ENCODE assay signal across 1 cellular context in the genomic region with DNA sequence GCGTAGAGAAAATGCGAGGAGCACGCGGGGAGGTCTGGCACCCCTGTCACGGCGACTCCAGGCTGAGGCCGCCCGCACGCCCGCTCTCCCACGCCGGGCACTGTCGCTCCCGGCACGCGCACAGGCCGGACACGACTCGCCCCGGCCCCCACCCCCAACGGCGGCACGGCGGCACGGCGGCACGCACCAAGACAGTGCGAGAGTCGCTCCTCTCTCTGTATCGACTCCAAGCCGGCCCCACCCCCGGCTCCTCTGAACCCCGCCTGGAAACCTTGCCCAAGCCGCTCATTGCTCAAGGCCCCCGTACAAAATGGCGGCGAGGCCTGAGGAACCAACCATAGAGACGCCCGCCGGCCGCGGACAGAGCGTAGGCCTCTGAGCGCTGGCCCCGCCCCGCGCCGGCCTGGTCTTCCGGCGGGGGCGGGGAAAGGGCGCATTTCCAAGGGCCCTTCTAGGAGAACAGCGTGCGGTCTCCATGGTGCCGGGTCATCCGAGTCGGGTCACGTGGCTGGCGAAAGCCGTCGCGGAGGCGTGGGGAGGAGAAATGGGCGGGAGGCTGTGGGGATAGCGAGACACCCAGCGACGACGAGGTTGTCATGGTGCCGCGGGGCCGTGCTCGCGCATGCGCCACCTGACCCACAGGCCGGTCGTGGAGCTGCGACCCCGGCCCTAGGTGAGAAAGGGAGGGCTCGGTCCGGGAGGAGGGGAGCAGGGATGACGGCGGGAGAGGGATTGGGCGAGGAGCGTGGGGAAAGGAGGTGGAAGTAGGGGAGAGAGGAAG.
A peak's percentile ranks its signal among the peaks of the same experiment; 100 is the strongest.
TF ChIP-seq lines count a peak whose summit lies in the region.

A gene with protein sequence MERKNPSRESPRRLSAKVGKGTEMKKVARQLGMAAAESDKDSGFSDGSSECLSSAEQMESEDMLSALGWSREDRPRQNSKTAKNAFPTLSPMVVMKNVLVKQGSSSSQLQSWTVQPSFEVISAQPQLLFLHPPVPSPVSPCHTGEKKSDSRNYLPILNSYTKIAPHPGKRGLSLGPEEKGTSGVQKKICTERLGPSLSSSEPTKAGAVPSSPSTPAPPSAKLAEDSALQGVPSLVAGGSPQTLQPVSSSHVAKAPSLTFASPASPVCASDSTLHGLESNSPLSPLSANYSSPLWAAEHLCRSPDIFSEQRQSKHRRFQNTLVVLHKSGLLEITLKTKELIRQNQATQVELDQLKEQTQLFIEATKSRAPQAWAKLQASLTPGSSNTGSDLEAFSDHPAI (plus strand): TSS at position 570 of the 781 bp plus-strand sequence. CDS start 7,451 bp downstream, outside the sequence.

TF ChIP-seq in K562, 482 proteins besides CTCF, POLR2A, EP300 and RAD21 (continued from another document and continues in another):
- TF ChIP-seq, protein P1, sequence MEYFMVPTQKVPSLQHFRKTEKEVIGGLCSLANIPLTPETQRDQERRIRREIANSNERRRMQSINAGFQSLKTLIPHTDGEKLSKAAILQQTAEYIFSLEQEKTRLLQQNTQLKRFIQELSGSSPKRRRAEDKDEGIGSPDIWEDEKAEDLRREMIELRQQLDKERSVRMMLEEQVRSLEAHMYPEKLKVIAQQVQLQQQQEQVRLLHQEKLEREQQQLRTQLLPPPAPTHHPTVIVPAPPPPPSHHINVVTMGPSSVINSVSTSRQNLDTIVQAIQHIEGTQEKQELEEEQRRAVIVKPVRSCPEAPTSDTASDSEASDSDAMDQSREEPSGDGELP (CRISPR knock-in tag; IDR thresholded peaks at IDR 0.05; ENCODE audit: borderline replicate concordance): peak; percentile 83
- peak; percentile 98 for TF ChIP-seq ZFX (CRISPR knock-in tag; IDR thresholded peaks at IDR 0.05)
- TF ChIP-seq, protein P2, sequence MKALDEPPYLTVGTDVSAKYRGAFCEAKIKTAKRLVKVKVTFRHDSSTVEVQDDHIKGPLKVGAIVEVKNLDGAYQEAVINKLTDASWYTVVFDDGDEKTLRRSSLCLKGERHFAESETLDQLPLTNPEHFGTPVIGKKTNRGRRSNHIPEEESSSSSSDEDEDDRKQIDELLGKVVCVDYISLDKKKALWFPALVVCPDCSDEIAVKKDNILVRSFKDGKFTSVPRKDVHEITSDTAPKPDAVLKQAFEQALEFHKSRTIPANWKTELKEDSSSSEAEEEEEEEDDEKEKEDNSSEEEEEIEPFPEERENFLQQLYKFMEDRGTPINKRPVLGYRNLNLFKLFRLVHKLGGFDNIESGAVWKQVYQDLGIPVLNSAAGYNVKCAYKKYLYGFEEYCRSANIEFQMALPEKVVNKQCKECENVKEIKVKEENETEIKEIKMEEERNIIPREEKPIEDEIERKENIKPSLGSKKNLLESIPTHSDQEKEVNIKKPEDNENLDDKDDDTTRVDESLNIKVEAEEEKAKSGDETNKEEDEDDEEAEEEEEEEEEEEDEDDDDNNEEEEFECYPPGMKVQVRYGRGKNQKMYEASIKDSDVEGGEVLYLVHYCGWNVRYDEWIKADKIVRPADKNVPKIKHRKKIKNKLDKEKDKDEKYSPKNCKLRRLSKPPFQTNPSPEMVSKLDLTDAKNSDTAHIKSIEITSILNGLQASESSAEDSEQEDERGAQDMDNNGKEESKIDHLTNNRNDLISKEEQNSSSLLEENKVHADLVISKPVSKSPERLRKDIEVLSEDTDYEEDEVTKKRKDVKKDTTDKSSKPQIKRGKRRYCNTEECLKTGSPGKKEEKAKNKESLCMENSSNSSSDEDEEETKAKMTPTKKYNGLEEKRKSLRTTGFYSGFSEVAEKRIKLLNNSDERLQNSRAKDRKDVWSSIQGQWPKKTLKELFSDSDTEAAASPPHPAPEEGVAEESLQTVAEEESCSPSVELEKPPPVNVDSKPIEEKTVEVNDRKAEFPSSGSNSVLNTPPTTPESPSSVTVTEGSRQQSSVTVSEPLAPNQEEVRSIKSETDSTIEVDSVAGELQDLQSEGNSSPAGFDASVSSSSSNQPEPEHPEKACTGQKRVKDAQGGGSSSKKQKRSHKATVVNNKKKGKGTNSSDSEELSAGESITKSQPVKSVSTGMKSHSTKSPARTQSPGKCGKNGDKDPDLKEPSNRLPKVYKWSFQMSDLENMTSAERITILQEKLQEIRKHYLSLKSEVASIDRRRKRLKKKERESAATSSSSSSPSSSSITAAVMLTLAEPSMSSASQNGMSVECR (CRISPR knock-in tag; IDR thresholded peaks at IDR 0.05): peak; percentile 64; the same call in 1 of the 2 replicates
- TF ChIP-seq POLR2G (IDR thresholded peaks at IDR 0.05; ENCODE audit: low read depth, low read length): peak; percentile 92
- TF ChIP-seq ZFP30 (CRISPR knock-in tag; IDR thresholded peaks at IDR 0.05; ENCODE audit: borderline replicate concordance): no peak
- TF ChIP-seq, protein P3, sequence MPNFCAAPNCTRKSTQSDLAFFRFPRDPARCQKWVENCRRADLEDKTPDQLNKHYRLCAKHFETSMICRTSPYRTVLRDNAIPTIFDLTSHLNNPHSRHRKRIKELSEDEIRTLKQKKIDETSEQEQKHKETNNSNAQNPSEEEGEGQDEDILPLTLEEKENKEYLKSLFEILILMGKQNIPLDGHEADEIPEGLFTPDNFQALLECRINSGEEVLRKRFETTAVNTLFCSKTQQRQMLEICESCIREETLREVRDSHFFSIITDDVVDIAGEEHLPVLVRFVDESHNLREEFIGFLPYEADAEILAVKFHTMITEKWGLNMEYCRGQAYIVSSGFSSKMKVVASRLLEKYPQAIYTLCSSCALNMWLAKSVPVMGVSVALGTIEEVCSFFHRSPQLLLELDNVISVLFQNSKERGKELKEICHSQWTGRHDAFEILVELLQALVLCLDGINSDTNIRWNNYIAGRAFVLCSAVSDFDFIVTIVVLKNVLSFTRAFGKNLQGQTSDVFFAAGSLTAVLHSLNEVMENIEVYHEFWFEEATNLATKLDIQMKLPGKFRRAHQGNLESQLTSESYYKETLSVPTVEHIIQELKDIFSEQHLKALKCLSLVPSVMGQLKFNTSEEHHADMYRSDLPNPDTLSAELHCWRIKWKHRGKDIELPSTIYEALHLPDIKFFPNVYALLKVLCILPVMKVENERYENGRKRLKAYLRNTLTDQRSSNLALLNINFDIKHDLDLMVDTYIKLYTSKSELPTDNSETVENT (CRISPR knock-in tag; IDR thresholded peaks at IDR 0.05): peak; percentile 96
- TF ChIP-seq KDM2B (CRISPR knock-in tag; IDR thresholded peaks at IDR 0.05): no peak
- peak; percentile 37; the same call in 1 of the 2 replicates for TF ChIP-seq BCOR (IDR thresholded peaks at IDR 0.05)
- TF ChIP-seq NR2C2 (CRISPR knock-in tag; IDR thresholded peaks at IDR 0.05): 0 out of 2 replicates have a peak, but pooled peaks have one; percentile 24
- peak; percentile 84 for TF ChIP-seq NR2C2 (tag; IDR thresholded peaks at IDR 0.05)
- no peak; the same call in 1 of the 2 replicates for TF ChIP-seq TEAD4 (IDR thresholded peaks at IDR 0.05; ENCODE audit: low read length)
- TF ChIP-seq TEAD4 (CRISPR knock-in tag; IDR thresholded peaks at IDR 0.05; ENCODE audit: borderline replicate concordance): 0 out of 2 replicates have a peak, but pooled peaks have one; percentile 69
- no peak for TF ChIP-seq CHCHD3 (CRISPR knock-in tag; IDR thresholded peaks at IDR 0.05)
- no peak for TF ChIP-seq KLF16 (IDR thresholded peaks at IDR 0.05)
- peak; percentile 22; the same call in 1 of the 2 replicates for TF ChIP-seq ZBTB17 (CRISPR knock-in tag; IDR thresholded peaks at IDR 0.05)
- TF ChIP-seq ESRRA (IDR thresholded peaks at IDR 0.05; ENCODE audit: borderline replicate concordance, low read depth): peak; percentile 53; the same call in 1 of the 2 replicates
- TF ChIP-seq PURB (CRISPR knock-in tag; IDR thresholded peaks at IDR 0.05; ENCODE audit: low read depth): no peak
- TF ChIP-seq BHLHE40 (IDR thresholded peaks at IDR 0.05; ENCODE audit: low read length): peak; percentile 73
- TF ChIP-seq, protein P4, sequence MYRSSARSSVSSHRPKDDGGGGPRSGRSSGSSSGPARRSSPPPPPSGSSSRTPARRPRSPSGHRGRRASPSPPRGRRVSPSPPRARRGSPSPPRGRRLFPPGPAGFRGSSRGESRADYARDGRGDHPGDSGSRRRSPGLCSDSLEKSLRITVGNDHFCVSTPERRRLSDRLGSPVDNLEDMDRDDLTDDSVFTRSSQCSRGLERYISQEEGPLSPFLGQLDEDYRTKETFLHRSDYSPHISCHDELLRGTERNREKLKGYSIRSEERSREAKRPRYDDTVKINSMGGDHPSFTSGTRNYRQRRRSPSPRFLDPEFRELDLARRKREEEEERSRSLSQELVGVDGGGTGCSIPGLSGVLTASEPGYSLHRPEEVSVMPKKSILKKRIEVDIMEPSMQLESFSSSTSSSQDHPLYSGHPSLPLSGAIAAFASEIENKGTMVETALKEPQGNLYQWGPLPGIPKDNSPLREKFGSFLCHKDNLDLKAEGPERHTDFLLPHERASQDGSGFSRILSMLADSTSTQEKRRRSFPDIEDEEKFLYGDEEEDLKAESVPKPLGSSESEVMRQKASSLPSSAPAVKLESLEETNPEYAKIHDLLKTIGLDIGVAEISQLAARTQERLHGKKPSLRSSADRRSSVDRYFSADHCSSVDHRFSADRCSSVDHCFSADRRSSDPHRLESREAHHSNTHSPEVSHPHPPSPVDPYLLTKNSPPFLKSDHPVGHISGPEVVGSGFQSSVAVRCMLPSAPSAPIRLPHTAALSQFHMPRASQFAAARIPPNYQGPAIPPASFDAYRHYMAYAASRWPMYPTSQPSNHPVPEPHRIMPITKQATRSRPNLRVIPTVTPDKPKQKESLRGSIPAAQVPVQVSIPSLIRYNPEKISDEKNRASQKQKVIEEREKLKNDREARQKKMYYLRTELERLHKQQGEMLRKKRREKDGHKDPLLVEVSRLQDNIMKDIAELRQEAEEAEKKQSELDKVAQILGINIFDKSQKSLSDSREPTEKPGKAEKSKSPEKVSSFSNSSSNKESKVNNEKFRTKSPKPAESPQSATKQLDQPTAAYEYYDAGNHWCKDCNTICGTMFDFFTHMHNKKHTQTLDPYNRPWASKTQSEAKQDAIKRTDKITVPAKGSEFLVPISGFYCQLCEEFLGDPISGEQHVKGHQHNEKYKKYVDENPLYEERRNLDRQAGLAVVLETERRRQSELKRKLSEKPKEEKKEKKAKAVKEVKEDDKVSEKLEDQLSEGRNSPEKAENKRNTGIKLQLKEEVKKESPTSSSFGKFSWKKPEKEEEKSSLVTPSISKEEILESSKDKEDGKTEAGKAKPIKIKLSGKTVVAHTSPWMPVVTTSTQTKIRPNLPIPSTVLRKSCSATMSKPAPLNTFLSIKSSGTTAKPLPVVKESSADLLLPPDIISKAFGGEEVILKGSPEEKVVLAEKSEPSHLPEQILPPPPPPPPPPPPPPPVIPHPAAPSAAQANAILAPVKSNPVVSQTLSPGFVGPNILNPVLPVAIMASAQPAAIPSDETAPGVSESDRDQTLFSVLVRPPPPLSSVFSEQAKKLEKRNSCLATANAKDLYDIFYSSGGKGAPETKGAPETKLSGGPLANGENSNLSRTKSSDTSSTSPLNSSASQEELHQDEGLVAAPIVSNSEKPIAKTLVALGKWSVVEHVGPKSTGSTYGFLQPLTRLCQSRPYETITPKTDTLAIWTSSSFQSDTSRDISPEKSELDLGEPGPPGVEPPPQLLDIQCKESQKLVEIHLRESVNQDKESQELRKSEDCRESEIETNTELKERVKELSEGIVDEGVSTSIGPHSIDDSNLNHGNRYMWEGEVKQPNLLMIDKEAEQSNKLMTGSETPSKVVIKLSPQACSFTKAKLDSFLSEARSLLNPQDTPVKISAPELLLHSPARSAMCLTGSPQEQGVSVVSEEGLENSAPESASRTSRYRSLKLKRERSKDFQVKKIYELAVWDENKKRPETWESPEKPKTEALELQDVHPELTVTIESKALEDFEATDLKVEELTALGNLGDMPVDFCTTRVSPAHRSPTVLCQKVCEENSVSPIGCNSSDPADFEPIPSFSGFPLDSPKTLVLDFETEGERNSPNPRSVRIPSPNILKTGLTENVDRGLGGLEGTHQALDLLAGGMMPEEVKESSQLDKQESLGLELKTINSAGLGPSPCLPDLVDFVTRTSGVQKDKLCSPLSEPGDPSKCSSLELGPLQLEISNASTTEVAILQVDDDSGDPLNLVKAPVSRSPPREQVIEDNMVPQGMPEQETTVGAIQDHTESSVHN (IDR thresholded peaks at IDR 0.05; ENCODE audit: borderline replicate concordance in 1 of 2, low read depth in 1 of 2): no peak
- peak; percentile 52 for TF ChIP-seq POU5F1 (IDR thresholded peaks at IDR 0.05; ENCODE audit: borderline replicate concordance, low read depth, low read length, partially characterized antibody)
- peak; percentile 65; the same call in 1 of the 2 replicates for TF ChIP-seq BMI1 (IDR thresholded peaks at IDR 0.05; ENCODE audit: low read length)
- peak; percentile 97 to 98 for TF ChIP-seq NRF1 (conservative IDR thresholded peaks at IDR 0.05 in 1 of 2, IDR thresholded peaks at IDR 0.05 in 1 of 2)
- TF ChIP-seq SIN3A (IDR thresholded peaks at IDR 0.05; ENCODE audit: borderline replicate concordance in 2 of 2, control insufficient read depth in 1 of 2, low read depth in 2 of 2, low read length in 2 of 2): peak; percentile 43 to 57; a peak in 2 of 4 replicates
- no peak for TF ChIP-seq SRSF9 (IDR thresholded peaks at IDR 0.05; ENCODE audit: borderline replicate concordance, low read depth, low read length)
- TF ChIP-seq, protein P5, sequence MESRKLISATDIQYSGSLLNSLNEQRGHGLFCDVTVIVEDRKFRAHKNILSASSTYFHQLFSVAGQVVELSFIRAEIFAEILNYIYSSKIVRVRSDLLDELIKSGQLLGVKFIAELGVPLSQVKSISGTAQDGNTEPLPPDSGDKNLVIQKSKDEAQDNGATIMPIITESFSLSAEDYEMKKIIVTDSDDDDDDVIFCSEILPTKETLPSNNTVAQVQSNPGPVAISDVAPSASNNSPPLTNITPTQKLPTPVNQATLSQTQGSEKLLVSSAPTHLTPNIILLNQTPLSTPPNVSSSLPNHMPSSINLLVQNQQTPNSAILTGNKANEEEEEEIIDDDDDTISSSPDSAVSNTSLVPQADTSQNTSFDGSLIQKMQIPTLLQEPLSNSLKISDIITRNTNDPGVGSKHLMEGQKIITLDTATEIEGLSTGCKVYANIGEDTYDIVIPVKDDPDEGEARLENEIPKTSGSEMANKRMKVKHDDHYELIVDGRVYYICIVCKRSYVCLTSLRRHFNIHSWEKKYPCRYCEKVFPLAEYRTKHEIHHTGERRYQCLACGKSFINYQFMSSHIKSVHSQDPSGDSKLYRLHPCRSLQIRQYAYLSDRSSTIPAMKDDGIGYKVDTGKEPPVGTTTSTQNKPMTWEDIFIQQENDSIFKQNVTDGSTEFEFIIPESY (CRISPR knock-in tag; IDR thresholded peaks at IDR 0.05): no peak
- TF ChIP-seq, protein P6, sequence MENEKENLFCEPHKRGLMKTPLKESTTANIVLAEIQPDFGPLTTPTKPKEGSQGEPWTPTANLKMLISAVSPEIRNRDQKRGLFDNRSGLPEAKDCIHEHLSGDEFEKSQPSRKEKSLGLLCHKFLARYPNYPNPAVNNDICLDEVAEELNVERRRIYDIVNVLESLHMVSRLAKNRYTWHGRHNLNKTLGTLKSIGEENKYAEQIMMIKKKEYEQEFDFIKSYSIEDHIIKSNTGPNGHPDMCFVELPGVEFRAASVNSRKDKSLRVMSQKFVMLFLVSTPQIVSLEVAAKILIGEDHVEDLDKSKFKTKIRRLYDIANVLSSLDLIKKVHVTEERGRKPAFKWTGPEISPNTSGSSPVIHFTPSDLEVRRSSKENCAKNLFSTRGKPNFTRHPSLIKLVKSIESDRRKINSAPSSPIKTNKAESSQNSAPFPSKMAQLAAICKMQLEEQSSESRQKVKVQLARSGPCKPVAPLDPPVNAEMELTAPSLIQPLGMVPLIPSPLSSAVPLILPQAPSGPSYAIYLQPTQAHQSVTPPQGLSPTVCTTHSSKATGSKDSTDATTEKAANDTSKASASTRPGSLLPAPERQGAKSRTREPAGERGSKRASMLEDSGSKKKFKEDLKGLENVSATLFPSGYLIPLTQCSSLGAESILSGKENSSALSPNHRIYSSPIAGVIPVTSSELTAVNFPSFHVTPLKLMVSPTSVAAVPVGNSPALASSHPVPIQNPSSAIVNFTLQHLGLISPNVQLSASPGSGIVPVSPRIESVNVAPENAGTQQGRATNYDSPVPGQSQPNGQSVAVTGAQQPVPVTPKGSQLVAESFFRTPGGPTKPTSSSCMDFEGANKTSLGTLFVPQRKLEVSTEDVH (IDR thresholded peaks at IDR 0.05; ENCODE audit: low read depth, partially characterized antibody): peak; percentile 75
- TF ChIP-seq FOXJ2 (tag; IDR thresholded peaks at IDR 0.05): 0 out of 2 replicates have a peak, but pooled peaks have one; percentile 24
